In the genomic region with DNA sequence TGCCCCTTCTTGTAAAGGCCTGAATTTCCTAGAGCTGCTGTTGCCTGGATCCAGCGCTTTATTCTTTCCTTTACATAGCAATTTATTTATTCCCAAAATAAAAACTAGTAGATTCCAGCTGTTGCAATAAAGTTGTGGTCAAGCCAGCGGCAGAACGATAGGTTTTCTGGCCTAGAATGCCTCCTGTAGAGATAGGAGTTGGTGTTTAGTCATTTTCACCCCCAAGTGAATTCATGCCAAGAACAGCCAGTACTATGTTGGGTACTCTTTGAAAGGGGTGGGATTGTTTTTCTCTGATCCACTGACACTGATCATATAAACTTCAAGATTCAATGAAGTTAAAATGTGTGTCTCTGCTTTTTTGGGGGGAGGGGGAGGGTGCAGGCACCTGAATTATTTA, we compare ENCODE assay signal across 13 cellular contexts.
DNase-seq lines count a peak whose midpoint lies in the region; ATAC-seq, FAIRE-seq and TF ChIP-seq lines count a peak whose summit lies in the region.
"Had no signal": no experiment of that assay in that cellular context is flagged by ENCODE, and none has a peak within 500 bp of the region (broad histone marks: within the 10 kb centered on the region; RNA-seq: fewer than 3 reads in every experiment).

No MANE protein-coding gene starts in this region.

- peak; percentile 64 for ATAC-seq in left ventricle myocardium superior

- H3K9me3 ChIP-seq in ascending aorta (no peaks in the 10 kb centered on the region), skeletal muscle tissue (ENCODE audit: control insufficient read depth in 3 of 3, low read length in 3 of 3) (no peaks in the 10 kb centered on the region)

- DNase-seq in EH (ENCODE audit: low read depth) (peak; percentile 44), ascending aorta (ENCODE audit: low spot score in 2 of 2) (no peak), left ventricle myocardium superior (no peak), SW480 (ENCODE audit: low spot score) (no peak), HTR-8/SVneo (ENCODE audit: insufficient read length, low spot score) (no peak), NCI-H82 (lab: John Stamatoyannopoulos, UW) (no peak)
- no peak for DNase-seq in stimulated activated CD8-positive, alpha-beta memory T cell treated with anti-CD3 and anti-CD28 coated beads, Interleukin-4, amount 100 ng/mL, for 48 hours
- DNase-seq: activated CD4-positive, alpha-beta T cell treated with anti-CD3 and anti-CD28 coated beads, Interleukin-2, amount 50 U/mL, for 48 hours; glutamatergic neuron; HFFc6; MM.1S; NCI-H510A had no signal

- no peak overlapping the region for H3K4me3 ChIP-seq in ascending aorta
- H3K4me3 ChIP-seq in skeletal muscle tissue (ENCODE audit: low read length in 3 of 3), result no peak overlapping the region

- intact Hi-C loops in ascending aorta (cut with DNase I), result loop anchor here (5.0 to 10.0 kb wide), 3 partner anchors 108 to 390 kb away; no protein-coding TSS in a partner anchor
- intact Hi-C loops in left ventricle myocardium superior (cut with micrococcal nuclease), result loop anchor here (10.0 kb wide), 1 partner anchor 230 kb away; no protein-coding TSS in a partner anchor

- TF ChIP-seq CTCF in ascending aorta (IDR thresholded peaks at IDR 0.05), result no peak

- H3K27ac ChIP-seq in ascending aorta (peak overlapping the region; percentile 72 to 83), skeletal muscle tissue (ENCODE audit: low read depth, low read length) (peak overlapping the region; percentile 14)

- no peak for FAIRE-seq in HTR-8/SVneo (lab: Jason Lieb, UNC)

- peak overlapping the region in 2 of 3 donors; percentile 4 to 25 for H3K9ac ChIP-seq in skeletal muscle tissue (ENCODE audit: low read depth in 1 of 3, low read length in 3 of 3)

- H3K36me3 ChIP-seq in ascending aorta (peaks cover 64 to 74% of the 10 kb centered on the region in 2 donors), skeletal muscle tissue (ENCODE audit: control insufficient read depth in 3 of 3, insufficient read depth in 3 of 3, low read length in 3 of 3) (peaks cover 53 to 87% (median 86%) of the 10 kb centered on the region in 3 donors)

- H3K4me1 ChIP-seq in ascending aorta (peaks cover 11 to 18% of the 10 kb centered on the region in 2 donors), skeletal muscle tissue (ENCODE audit: control insufficient read depth in 3 of 3, insufficient read depth in 3 of 3, low read length in 3 of 3) (peaks cover 0 to 12% (median 6%) of the 10 kb centered on the region in 3 donors)

- H3K27me3 ChIP-seq in ascending aorta (no peaks in the 10 kb centered on the region), skeletal muscle tissue (ENCODE audit: control insufficient read depth in 3 of 3, insufficient read depth in 3 of 3, low read length in 3 of 3) (no peaks in the 10 kb centered on the region)
